4 cellular contexts compared by ENCODE assay signal in the genomic region with DNA sequence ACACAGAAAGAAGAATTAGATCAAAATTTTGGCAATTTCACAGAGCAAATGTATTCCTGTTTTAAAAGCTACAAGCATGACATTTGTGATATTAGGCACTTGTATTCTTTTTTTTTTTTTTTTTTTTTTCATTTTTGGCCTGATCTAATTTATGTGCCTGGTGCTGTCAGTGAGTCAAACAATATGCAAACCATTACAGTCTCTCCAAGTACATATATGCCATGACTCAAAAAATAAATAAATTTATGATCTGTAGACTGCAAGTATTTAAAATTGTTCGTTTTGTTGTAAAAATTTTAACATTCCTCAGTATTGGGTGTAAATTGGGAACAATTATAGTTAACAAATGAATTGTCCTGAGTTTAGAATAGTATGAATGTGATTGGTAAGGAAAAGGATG. TPM values are rescaled to one million over a fixed set of nuclear protein-coding genes. Genes with fewer than 3 reads are reported as not detected.
"Had no signal": no experiment of that assay in that cellular context is flagged by ENCODE, and none has a peak within 500 bp of the region (broad histone marks: within the 10 kb centered on the region; RNA-seq: fewer than 3 reads in every experiment).

No MANE protein-coding gene starts in this region.

- H3K4me3 ChIP-seq: GM12878 had no signal

- DNase-seq: GDM1, GF-D8 had no signal

- ATAC-seq: GM12878 had no signal

RNA-seq across cellular contexts. Expression of gene CDH9, which starts 51.4 kb away (rescaled TPM):
- total RNA-seq: G401, GM12878 had no signal
